1 cellular context compared by ENCODE assay signal in the genomic region with DNA sequence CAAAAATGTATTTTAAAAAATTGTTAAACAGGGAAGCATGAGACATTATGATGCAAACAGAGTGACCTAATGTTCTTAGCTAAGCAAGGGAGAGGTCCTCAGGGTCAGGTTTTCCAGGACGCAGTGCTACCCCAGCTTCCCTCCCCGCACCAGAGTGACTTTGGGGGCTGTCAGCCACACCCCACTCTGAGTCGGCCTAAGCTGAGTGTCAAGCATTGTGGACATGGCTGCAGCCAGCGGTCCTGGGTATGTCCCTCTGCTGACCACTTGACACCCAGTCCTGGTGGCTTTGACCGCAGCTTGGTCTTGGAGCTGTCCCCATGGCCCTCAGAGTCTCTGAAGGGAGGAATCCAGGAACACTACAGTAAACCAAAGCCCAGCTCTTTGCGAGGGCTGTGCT.
TF ChIP-seq lines count a peak whose summit lies in the region.

No MANE protein-coding gene starts in this region.

TF ChIP-seq in HepG2, 621 proteins besides CTCF, POLR2A, EP300 and RAD21 (continued from another document):
- TF ChIP-seq ZBTB1 (CRISPR knock-in tag; IDR thresholded peaks at IDR 0.05; ENCODE audit: borderline replicate concordance) (no peak), RELA (CRISPR knock-in tag; IDR thresholded peaks at IDR 0.05) (no peak)
